8 cellular contexts compared by ENCODE assay signal in the genomic region with DNA sequence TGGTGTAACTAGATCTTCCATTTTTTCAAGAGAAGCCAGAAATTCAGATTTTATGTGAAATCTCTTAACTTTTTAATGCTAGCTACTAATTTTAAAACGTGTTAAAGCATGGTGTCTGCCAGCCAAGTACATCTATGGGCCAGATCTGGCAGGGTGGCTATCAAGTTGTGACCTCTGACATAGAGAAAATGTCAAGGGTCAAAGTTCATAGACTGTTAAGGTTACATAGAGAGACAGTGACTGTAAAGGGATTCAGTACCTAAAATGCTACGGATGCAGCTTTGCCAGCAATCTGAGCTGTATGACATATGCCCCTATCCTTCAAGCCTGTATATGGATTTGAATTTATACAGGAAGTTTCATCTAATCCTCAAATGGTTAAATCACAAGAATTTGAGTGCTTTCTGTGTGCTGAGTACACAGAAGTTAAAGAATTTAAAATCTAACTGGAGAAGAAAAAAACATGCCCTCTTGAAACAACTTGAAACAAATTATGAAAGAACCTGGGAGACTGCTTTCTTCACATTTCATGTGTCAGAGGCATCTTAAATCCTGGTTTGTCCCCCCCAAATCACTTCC. TPM values are rescaled to one million over a fixed set of nuclear protein-coding genes. Genes with fewer than 3 reads are reported as not detected.
A peak's percentile ranks its signal among the peaks of the same experiment; 100 is the strongest.
DNase-seq lines count a peak whose midpoint lies in the region; ATAC-seq, FAIRE-seq and TF ChIP-seq lines count a peak whose summit lies in the region.

No MANE protein-coding gene starts in this region.

- H3K27ac ChIP-seq in VCaP (peak overlapping the region; percentile 61), hepatocyte (peak overlapping the region; percentile 94)

- no peaks in the 10 kb centered on the region for H4K20me1 ChIP-seq in hepatocyte (ENCODE audit: insufficient read depth, poor library complexity, severe bottlenecking)

- no peaks in the 10 kb centered on the region for H3K27me3 ChIP-seq in hepatocyte

- no peak for TF ChIP-seq CTCF in VCaP (conservative IDR thresholded peaks at IDR 0.05)
- TF ChIP-seq CTCF in hepatocyte (IDR thresholded peaks at IDR 0.05; ENCODE audit: poor library complexity): no peak
- no peak for TF ChIP-seq CTCF in omental fat pad (IDR thresholded peaks at IDR 0.05)

- peaks cover 34% of the 10 kb centered on the region for H3K4me1 ChIP-seq in hepatocyte (ENCODE audit: insufficient read depth)

- H3K9me3 ChIP-seq in hepatocyte (ENCODE audit: low read depth): no peaks in the 10 kb centered on the region

- H3K36me3 Mint-ChIP-seq in stimulated activated effector memory CD8-positive, alpha-beta T cell treated with anti-CD3 and anti-CD28 coated beads, Interleukin-12 subunit alpha, Interleukin-12 subunit beta, amount 100 ng/mL, for 72 hours: peaks cover 14% of the 10 kb centered on the region

- H3K9me2 ChIP-seq in hepatocyte (replicated peaks; ENCODE audit: insufficient read depth): no peaks in the 10 kb centered on the region

- peak overlapping the region; percentile 96 for H3K4me2 ChIP-seq in hepatocyte

- ATAC-seq in stimulated activated effector memory CD8-positive, alpha-beta T cell treated with anti-CD3 and anti-CD28 coated beads, Interleukin-12 subunit alpha, Interleukin-12 subunit beta, amount 100 ng/mL, for 72 hours: no peak
- ATAC-seq in omental fat pad (ENCODE audit: low FRiP score): no peak
- no peak for ATAC-seq in activated CD4-positive, CD25-positive, alpha-beta regulatory T cell treated with anti-CD3 and anti-CD28 coated beads, Interleukin-2, amount 50 U/mL, for 24 hours

- H3K36me3 ChIP-seq in hepatocyte (replicated peaks; ENCODE audit: insufficient read depth, low read depth): no peaks in the 10 kb centered on the region

- H3K4me3 ChIP-seq in hepatocyte: peak overlapping the region; percentile 91

- H3K4me3 Mint-ChIP-seq in stimulated activated effector memory CD8-positive, alpha-beta T cell treated with anti-CD3 and anti-CD28 coated beads, Interleukin-12 subunit alpha, Interleukin-12 subunit beta, amount 100 ng/mL, for 72 hours: peak overlapping the region; percentile 88

- peaks cover 64% of the 10 kb centered on the region for H3K4me1 Mint-ChIP-seq in stimulated activated effector memory CD8-positive, alpha-beta T cell treated with anti-CD3 and anti-CD28 coated beads, Interleukin-12 subunit alpha, Interleukin-12 subunit beta, amount 100 ng/mL, for 72 hours

- peak; percentile 78 for FAIRE-seq in GM19239 (lab: Jason Lieb, UNC)

- peak overlapping the region; percentile 70 for H2AFZ ChIP-seq in hepatocyte

- H3K9me3 Mint-ChIP-seq in stimulated activated effector memory CD8-positive, alpha-beta T cell treated with anti-CD3 and anti-CD28 coated beads, Interleukin-12 subunit alpha, Interleukin-12 subunit beta, amount 100 ng/mL, for 72 hours: no peaks in the 10 kb centered on the region

- DNase-seq in GM19239 (ENCODE audit: insufficient read length, low spot score) (no peak), hepatocyte (ENCODE audit: low spot score) (no peak), omental fat pad (ENCODE audit: low spot score) (no peak), NCI-H2029 treated with DMSO at 0.1 percent for 48 hours (lab: John Stamatoyannopoulos, UW) (no peak), inferior parietal cortex (ENCODE audit: extremely low spot score) (no peak)
- DNase-seq in stimulated activated effector memory CD8-positive, alpha-beta T cell treated with anti-CD3 and anti-CD28 coated beads, Interleukin-12 subunit alpha, Interleukin-12 subunit beta, amount 100 ng/mL, for 72 hours (ENCODE audit: low spot score in 2 of 2): no peak

- WGBS in hepatocyte (ENCODE audit: low lambda C conversion rate, missing lambda C conversion rate): 31% methylated on average over 2 of the region's 2 CpGs

- H3K79me2 ChIP-seq in hepatocyte: peaks cover 22% of the 10 kb centered on the region

- H3K27ac Mint-ChIP-seq in stimulated activated effector memory CD8-positive, alpha-beta T cell treated with anti-CD3 and anti-CD28 coated beads, Interleukin-12 subunit alpha, Interleukin-12 subunit beta, amount 100 ng/mL, for 72 hours: peak overlapping the region; percentile 91

RNA-seq across cellular contexts. Expression of gene ARHGAP31, which starts 1.0 kb away (rescaled TPM):
- total RNA-seq in hepatocyte (6.4 and 7.3 TPM in 2 replicates), omental fat pad (10 to 100 TPM; 14.4 to 61.2 (median 36.6) TPM)
- polyA plus RNA-seq in hepatocyte: 2.9 and 3.2 TPM in 2 replicates

RNA-seq across cellular contexts. Expression of gene B4GALT4, which starts 52.5 kb away (rescaled TPM):
- total RNA-seq in hepatocyte: 55.4 and 55.7 TPM in 2 replicates
- polyA plus RNA-seq in hepatocyte: 54.0 and 67.3 TPM in 2 replicates
- 10 to 100 TPM; 18.8 to 33.4 (median 25.9) TPM for total RNA-seq in omental fat pad
